ENCODE assay signal across 9 cellular contexts in genomic region chr2:161239416-161240109, GRCh38.
A peak's percentile ranks its signal among the peaks of the same experiment; 100 is the strongest.
DNase-seq lines count a peak whose midpoint lies in the region; ATAC-seq, FAIRE-seq and TF ChIP-seq lines count a peak whose summit lies in the region.
"Had no signal": no experiment of that assay in that cellular context is flagged by ENCODE, and none has a peak within 500 bp of the region (broad histone marks: within the 10 kb centered on the region; RNA-seq: fewer than 3 reads in every experiment).

No MANE protein-coding gene starts in this region.

- H3K9ac ChIP-seq in MM.1S (ENCODE audit: low read length) = no peak overlapping the region

- H3K9me3 ChIP-seq in aorta (ENCODE audit: control insufficient read depth, low read length) = no peaks in the 10 kb centered on the region
- H3K9me3 ChIP-seq in MM.1S (replicated peaks; ENCODE audit: insufficient read depth, low read length) = no peaks in the 10 kb centered on the region

- H3K4me3 ChIP-seq in coronary artery (peak overlapping the region; percentile 82), aorta (ENCODE audit: low read length in 2 of 2) (no peak overlapping the region), MM.1S (ENCODE audit: low read length) (no peak overlapping the region)

- H3K36me3 ChIP-seq in aorta (ENCODE audit: control insufficient read depth in 1 of 2, insufficient read depth in 2 of 2, low read length in 1 of 2) = no peaks in the 10 kb centered on the region
- H3K36me3 ChIP-seq in MM.1S (replicated peaks; ENCODE audit: insufficient read depth, low read length) = no peaks in the 10 kb centered on the region

- H3K4me2 ChIP-seq in MM.1S (ENCODE audit: low read depth, low read length) = no peak overlapping the region

- POLR2A ChIA-PET in naive thymus-derived CD8-positive, alpha-beta T cell (lab: Charles Lee) = no interaction called here

- no peaks in the 10 kb centered on the region for H3K9me3 Mint-ChIP-seq in naive thymus-derived CD8-positive, alpha-beta T cell

- ATAC-seq in left cardiac atrium = no peak
- no peak for ATAC-seq in naive thymus-derived CD8-positive, alpha-beta T cell
- ATAC-seq in aorta (ENCODE audit: low FRiP score) = no peak

- H3K4me3 Mint-ChIP-seq in naive thymus-derived CD8-positive, alpha-beta T cell = peak overlapping the region; percentile 41 to 87 (median 70)

- DNase-seq in left cardiac atrium (peak; percentile 19), cardiac septum (ENCODE audit: low spot score) (no peak), coronary artery (ENCODE audit: low spot score) (peak; percentile 73), aorta (peak; percentile 46 to 74), D721Med (ENCODE audit: insufficient read length, low spot score) (no peak), NCI-H1417 (lab: John Stamatoyannopoulos, UW) (no peak), MM.1S (no peak)
- peak in 2 of 10 donors; percentile 8 to 60 for DNase-seq in naive thymus-derived CD8-positive, alpha-beta T cell
- DNase-seq: NCI-H524 had no signal

- no peak for TF ChIP-seq CTCF in coronary artery (IDR thresholded peaks at IDR 0.05)
- TF ChIP-seq CTCF in D721Med (IDR thresholded peaks at IDR 0.05; ENCODE audit: insufficient read depth, missing control alignments) = no peak
- no peak for TF ChIP-seq CTCF in MM.1S (IDR thresholded peaks at IDR 0.05; ENCODE audit: low read length)

- no peaks in the 10 kb centered on the region for H3F3A ChIP-seq in MM.1S (ENCODE audit: insufficient read depth, low read length)

- H3K27ac ChIP-seq in coronary artery = peak overlapping the region in 1 of 2 donors; percentile 59
- H3K27ac ChIP-seq in aorta (ENCODE audit: low read depth in 1 of 2, low read length in 2 of 2) = no peak overlapping the region
- H3K27ac ChIP-seq in MM.1S (ENCODE audit: low read length) = no peak overlapping the region

- H3K27me3 ChIP-seq in aorta (ENCODE audit: control insufficient read depth in 1 of 2, insufficient read depth in 2 of 2, low read length in 1 of 2) = no peaks in the 10 kb centered on the region
- no peaks in the 10 kb centered on the region for H3K27me3 ChIP-seq in MM.1S (replicated peaks; ENCODE audit: insufficient read depth, low read length)

- no peak overlapping the region for H2AFZ ChIP-seq in MM.1S (ENCODE audit: low read length)

- H3K4me1 ChIP-seq in aorta (ENCODE audit: control insufficient read depth in 1 of 2, insufficient read depth in 2 of 2, low read length in 2 of 2) (no peaks in the 10 kb centered on the region), MM.1S (ENCODE audit: low read length) (peaks cover 4% of the 10 kb centered on the region; the same call in 1 of the 2 replicates)

- H3K9me2 ChIP-seq in MM.1S (replicated peaks; ENCODE audit: insufficient read depth, low read length) = no peaks in the 10 kb centered on the region

- peak overlapping the region in 6 of 10 donors; percentile 1 to 87 (median 53) for H3K27ac Mint-ChIP-seq in naive thymus-derived CD8-positive, alpha-beta T cell

- no peaks in the 10 kb centered on the region for H4K20me1 ChIP-seq in MM.1S (ENCODE audit: insufficient read depth, low read length)

- FAIRE-seq in D721Med (lab: Jason Lieb, UNC) = no peak

- H3K79me2 ChIP-seq in MM.1S (ENCODE audit: low read length) = no peaks in the 10 kb centered on the region

- peaks cover 12 to 51% (median 38%) of the 10 kb centered on the region in 4 donors for H3K4me1 Mint-ChIP-seq in naive thymus-derived CD8-positive, alpha-beta T cell

- intact Hi-C loops in left cardiac atrium (cut with DNase I) (no loop called here), cardiac septum (cut with DNase I) (no loop called here), aorta (cut with DNase I) (no loop called here)

- WGBS in aorta, 2 donors = 90 to 93% methylated on average over 36 of the region's 36 CpGs

- peaks cover 0 to 4% (median 3%) of the 10 kb centered on the region in 3 donors for H3K36me3 Mint-ChIP-seq in naive thymus-derived CD8-positive, alpha-beta T cell

- peaks cover 0 to 18% (median 1%) of the 10 kb centered on the region in 5 donors for H3K27me3 Mint-ChIP-seq in naive thymus-derived CD8-positive, alpha-beta T cell

Comparison
In these comparisons a context has a peak if more than half of its experiments do, and no peak if none do; other contexts are left out.
1. DNase-seq: peak in left cardiac atrium (single experiment), coronary artery (single experiment) and aorta (2 of 2); none in cardiac septum (single experiment), D721Med (single experiment), NCI-H1417 (0 of 3) and MM.1S (single experiment).